22 cellular contexts compared by ENCODE assay signal in the genomic region with DNA sequence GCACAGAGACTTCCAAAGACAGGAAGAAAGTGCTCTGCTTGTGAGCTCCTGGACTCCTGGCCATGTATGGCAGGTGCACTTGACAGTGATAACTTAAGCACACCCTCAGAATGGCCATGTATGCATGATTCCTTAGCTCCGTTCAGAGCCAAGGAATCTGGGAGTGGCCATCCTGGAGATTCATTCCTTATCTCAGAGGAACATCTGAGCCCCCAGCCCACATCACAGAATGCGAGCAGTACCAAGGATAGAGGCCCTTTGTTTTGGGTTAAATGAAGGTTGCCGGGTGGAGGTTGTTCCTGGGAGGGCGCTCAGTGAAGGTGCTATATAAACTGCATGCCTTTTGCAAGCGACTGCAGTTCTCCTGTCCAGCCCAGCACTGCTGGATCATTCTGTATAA. TPM values are rescaled to one million over a fixed set of nuclear protein-coding genes. Genes with fewer than 3 reads are reported as not detected.
"Had no signal": no experiment of that assay in that cellular context is flagged by ENCODE, and none has a peak within 500 bp of the region (broad histone marks: within the 10 kb centered on the region; RNA-seq: fewer than 3 reads in every experiment).

No MANE protein-coding gene starts in this region.

- ATAC-seq: HepG2, T-helper 17 cell had no signal

- H3K27ac ChIP-seq: KMS-11 had no signal

- H3K9me2 ChIP-seq: SK-N-SH had no signal

- H3K4me2 ChIP-seq: KMS-11, SK-N-SH had no signal

- H3K4me3 Mint-ChIP-seq: T-helper 17 cell had no signal

- H3K9me3 ChIP-seq: SK-N-SH had no signal

- H3K27ac Mint-ChIP-seq: T-helper 17 cell had no signal

- H3K9ac ChIP-seq: KMS-11, SK-N-SH had no signal

- DNase-seq: IMR-90, MV-4-11, NCI-H1105, NCI-H1417, NCI-H1436 treated with DMSO at 0.1 percent for 48 hours, NCI-H1694, NCI-H187 treated with DMSO at 0.1 percent for 48 hours, NCI-H2029 treated with DMSO at 0.1 percent for 48 hours, NCI-H2107, NCI-H2227 treated with DMSO at 0.1 percent for 48 hours, NCI-H748 treated with DMSO at 0.1 percent for 48 hours, SHP77, SK-N-SH, SW 1271, T-helper 1 cell, T-helper 17 cell had no signal

RNA-seq across cellular contexts. Expression of gene DIPK1C, which starts 26.9 kb away (rescaled TPM):
- total RNA-seq: HepG2, HT1080, IMR-90, LHCN-M2, MCF 10A, NCI-H460, T-helper 17 cell had no signal
- polyA plus RNA-seq: IMR-90, SK-N-SH had no signal
